9 cellular contexts compared by ENCODE assay signal in the genomic region with DNA sequence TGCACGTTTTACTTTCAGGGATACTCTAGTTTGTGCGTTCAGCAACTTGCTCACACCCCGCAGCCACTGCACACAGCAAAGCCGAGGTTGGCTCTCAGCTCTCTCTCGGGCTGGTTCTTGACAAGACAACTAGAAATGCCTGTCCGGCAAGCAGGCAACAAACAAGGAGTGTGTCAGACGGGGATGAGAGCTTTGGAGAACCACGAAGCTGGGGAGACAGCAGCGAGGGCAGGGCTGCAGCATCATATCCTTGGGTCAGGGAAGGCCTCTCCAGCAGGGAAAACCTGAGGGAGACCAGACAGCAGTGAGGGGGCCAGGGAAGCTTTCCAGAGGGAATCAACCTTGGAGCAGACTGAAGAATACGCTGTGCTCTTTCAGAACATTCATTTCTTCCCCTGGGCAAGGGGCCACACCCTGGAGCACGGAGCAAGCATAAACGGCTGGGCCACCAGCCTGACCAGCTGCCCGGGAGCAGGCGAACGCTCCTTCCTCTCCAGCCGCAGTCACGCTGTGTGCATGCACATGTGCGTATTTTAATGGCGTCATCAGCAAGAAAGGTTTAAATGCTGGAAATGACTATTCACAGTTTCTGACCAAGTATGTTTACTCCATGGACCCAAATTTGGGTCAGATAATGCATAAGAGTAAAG. TPM values are rescaled to one million over a fixed set of nuclear protein-coding genes. Genes with fewer than 3 reads are reported as not detected.
DNase-seq lines count a peak whose midpoint lies in the region; ATAC-seq lines count a peak whose summit lies in the region.
"Had no signal": no experiment of that assay in that cellular context is flagged by ENCODE, and none has a peak within 500 bp of the region (broad histone marks: within the 10 kb centered on the region; RNA-seq: fewer than 3 reads in every experiment).

No MANE protein-coding gene starts in this region.

- WGBS in right cardiac atrium: 46% methylated on average over 19 of the region's 19 CpGs

- H3K4me3 Mint-ChIP-seq in activated naive CD8-positive, alpha-beta T cell treated with anti-CD3 and anti-CD28 coated beads, Interleukin-2, amount 50 U/mL, for 24 hours: no peak overlapping the region

- H3K27me3 Mint-ChIP-seq in activated naive CD8-positive, alpha-beta T cell treated with anti-CD3 and anti-CD28 coated beads, Interleukin-2, amount 50 U/mL, for 24 hours: no peaks in the 10 kb centered on the region

- H3K36me3 Mint-ChIP-seq in activated naive CD8-positive, alpha-beta T cell treated with anti-CD3 and anti-CD28 coated beads, Interleukin-2, amount 50 U/mL, for 24 hours (ENCODE audit: low read depth): peaks cover 28% of the 10 kb centered on the region

- H3K27ac ChIP-seq in right cardiac atrium (ENCODE audit: low read length): peak overlapping the region; percentile 68
- H3K27ac ChIP-seq in skeletal muscle tissue (ENCODE audit: low read depth, low read length): peak overlapping the region; percentile 55

- H3K4me3 ChIP-seq in right cardiac atrium (ENCODE audit: low read length) (no peak overlapping the region), skeletal muscle tissue (ENCODE audit: low read length in 3 of 3) (peak overlapping the region; percentile 18 to 60 (median 59))
- H3K4me3 ChIP-seq: K562 had no signal

- DNase-seq in GM04504 (ENCODE audit: low read depth): peak; percentile 47
- DNase-seq in activated naive CD8-positive, alpha-beta T cell treated with anti-CD3 and anti-CD28 coated beads, Interleukin-2, amount 50 U/mL, for 24 hours: no peak
- peak; percentile 81 to 90 (median 83) for DNase-seq in right cardiac atrium
- DNase-seq in NCI-H748 treated with DMSO at 0.1 percent for 48 hours (lab: John Stamatoyannopoulos, UW): no peak
- no peak for DNase-seq in HK-2 (ENCODE audit: unreplicated experiment)

- no peaks in the 10 kb centered on the region for H3K36me3 ChIP-seq in skeletal muscle tissue (ENCODE audit: control insufficient read depth in 3 of 3, insufficient read depth in 3 of 3, low read length in 3 of 3)

- H3K9ac ChIP-seq in skeletal muscle tissue (ENCODE audit: low read depth in 1 of 3, low read length in 3 of 3): peak overlapping the region; percentile 15 to 63 (median 24)

- H3K9me3 Mint-ChIP-seq in activated naive CD8-positive, alpha-beta T cell treated with anti-CD3 and anti-CD28 coated beads, Interleukin-2, amount 50 U/mL, for 24 hours: no peaks in the 10 kb centered on the region

- no peak for ATAC-seq in activated naive CD8-positive, alpha-beta T cell treated with anti-CD3 and anti-CD28 coated beads, Interleukin-2, amount 50 U/mL, for 24 hours
- peak; percentile 69 for ATAC-seq in right cardiac atrium
- no peak for ATAC-seq in GM21576 (IDR thresholded peaks at IDR 0.05; ENCODE audit: unreplicated experiment)
- no peak for ATAC-seq in HG02610 (IDR thresholded peaks at IDR 0.05; ENCODE audit: unreplicated experiment)
- ATAC-seq: K562 had no signal

- peak overlapping the region; percentile 68 for H3K27ac Mint-ChIP-seq in activated naive CD8-positive, alpha-beta T cell treated with anti-CD3 and anti-CD28 coated beads, Interleukin-2, amount 50 U/mL, for 24 hours

- H3K9me3 ChIP-seq in right cardiac atrium (ENCODE audit: control insufficient read depth, low read length): no peaks in the 10 kb centered on the region
- H3K9me3 ChIP-seq in skeletal muscle tissue (ENCODE audit: control insufficient read depth in 3 of 3, low read length in 3 of 3): no peaks in the 10 kb centered on the region

- peaks cover 91% of the 10 kb centered on the region for H3K4me1 Mint-ChIP-seq in activated naive CD8-positive, alpha-beta T cell treated with anti-CD3 and anti-CD28 coated beads, Interleukin-2, amount 50 U/mL, for 24 hours

- intact Hi-C loops in right cardiac atrium (cut with DNase I): loop anchor here in 2 of 4 donors (10.0 kb wide), 1 partner anchor 52 kb away; no protein-coding TSS in a partner anchor

- H3K4me1 ChIP-seq in right cardiac atrium (ENCODE audit: control insufficient read depth, insufficient read depth, low read length) (peaks cover 12% of the 10 kb centered on the region), skeletal muscle tissue (ENCODE audit: control insufficient read depth in 3 of 3, insufficient read depth in 3 of 3, low read length in 3 of 3) (peaks cover 38 to 48% (median 42%) of the 10 kb centered on the region in 3 donors)

- H3K27me3 ChIP-seq in right cardiac atrium (ENCODE audit: control insufficient read depth, insufficient read depth) (no peaks in the 10 kb centered on the region), skeletal muscle tissue (ENCODE audit: control insufficient read depth in 3 of 3, insufficient read depth in 3 of 3, low read length in 3 of 3) (no peaks in the 10 kb centered on the region)

RNA-seq across cellular contexts. Expression of gene CHSY1, which starts 58.7 kb away (rescaled TPM):
- total RNA-seq in right cardiac atrium (10 to 100 TPM; 24.5 to 44.7 (median 28.9) TPM), skeletal muscle tissue (29.7 TPM)
- 11.9 TPM for polyA plus RNA-seq in right cardiac atrium

Comparison
In these comparisons a context has a peak if more than half of its experiments do, and no peak if none do; other contexts are left out.
1. DNase-seq: peak in GM04504 (single experiment) and right cardiac atrium (3 of 3); none in activated naive CD8-positive, alpha-beta T cell treated with anti-CD3 and anti-CD28 coated beads, Interleukin-2, amount 50 U/mL, for 24 hours (single experiment), NCI-H748 treated with DMSO at 0.1 percent for 48 hours (single experiment) and HK-2 (single experiment).
2. ATAC-seq: peak in right cardiac atrium (2 of 2); none in activated naive CD8-positive, alpha-beta T cell treated with anti-CD3 and anti-CD28 coated beads, Interleukin-2, amount 50 U/mL, for 24 hours (single experiment), GM21576 (single experiment) and HG02610 (single experiment).